Comparison of ENCODE assay signal across 16 cellular contexts in genomic region chr18:77560334-77560970, GRCh38.
A peak's percentile ranks its signal among the peaks of the same experiment; 100 is the strongest.
DNase-seq lines count a peak whose midpoint lies in the region; ATAC-seq, FAIRE-seq and TF ChIP-seq lines count a peak whose summit lies in the region.
"Had no signal": no experiment of that assay in that cellular context is flagged by ENCODE, and none has a peak within 500 bp of the region (broad histone marks: within the 10 kb centered on the region; RNA-seq: fewer than 3 reads in every experiment).

No MANE protein-coding gene starts in this region.

- peak; percentile 0 for DNase-seq in DMS153 (lab: John Stamatoyannopoulos, UW)
- DNase-seq in DMS153 treated with DMSO at 0.1 percent for 48 hours (lab: John Stamatoyannopoulos, UW; ENCODE audit: unreplicated experiment), result no peak
- DNase-seq in glutamatergic neuron, result peak; percentile 42
- DNase-seq in H54 (ENCODE audit: insufficient read length, low spot score), result no peak
- no peak for DNase-seq in suprapubic skin (ENCODE audit: low spot score in 2 of 2)
- no peak for DNase-seq in A172 (ENCODE audit: low spot score)
- DNase-seq: activated effector memory CD4-positive, alpha-beta T cell treated with anti-CD3 and anti-CD28 coated beads, Interleukin-2, amount 50 U/mL, for 16 hours; NCI-H2029; stimulated activated naive CD4-positive, alpha-beta T cell had no signal

- ATAC-seq in GM21528 (IDR thresholded peaks at IDR 0.05; ENCODE audit: low FRiP score, unreplicated experiment) (peak; percentile 70), HG03439 (IDR thresholded peaks at IDR 0.05; ENCODE audit: unreplicated experiment) (peak; percentile 94)
- ATAC-seq: psoas muscle had no signal

- no peak for FAIRE-seq in H54 (lab: Jason Lieb, UNC)
- FAIRE-seq: endothelial cell of umbilical vein, G401.6 had no signal

- H3K4me3 ChIP-seq in suprapubic skin, result no peak overlapping the region
- H3K4me3 ChIP-seq: psoas muscle had no signal

- peak overlapping the region; percentile 52 for H3K27ac Mint-ChIP-seq in glutamatergic neuron (ENCODE audit: unreplicated experiment)

- H3K4me1 Mint-ChIP-seq in glutamatergic neuron (ENCODE audit: low read depth, unreplicated experiment), result peaks cover 10% of the 10 kb centered on the region

- TF ChIP-seq CTCF in glutamatergic neuron (IDR thresholded peaks at IDR 0.05; ENCODE audit: partially characterized antibody, unreplicated experiment) (no peak), suprapubic skin (IDR thresholded peaks at IDR 0.05) (no peak)

- no peak for TF ChIP-seq POLR2A in H54 (IDR thresholded peaks at IDR 0.05; ENCODE audit: low read depth, low read length)
- TF ChIP-seq POLR2A in suprapubic skin (IDR thresholded peaks at IDR 0.05), result no peak

- no peak overlapping the region for H3K27ac ChIP-seq in suprapubic skin
- H3K27ac ChIP-seq: 22Rv1, HL-60, psoas muscle had no signal

- WGBS in suprapubic skin, result 73% methylated on average over 3 of the region's 3 CpGs

- no peaks in the 10 kb centered on the region for H3K36me3 Mint-ChIP-seq in glutamatergic neuron (ENCODE audit: unreplicated experiment)

- H3K27me3 ChIP-seq in suprapubic skin, result no peaks in the 10 kb centered on the region

- peaks cover 4% of the 10 kb centered on the region for H3K9me3 Mint-ChIP-seq in glutamatergic neuron (ENCODE audit: unreplicated experiment)

- H3K27me3 Mint-ChIP-seq in glutamatergic neuron (ENCODE audit: unreplicated experiment), result no peaks in the 10 kb centered on the region

- H3K36me3 ChIP-seq in suprapubic skin, result no peaks in the 10 kb centered on the region

- H3K4me3 Mint-ChIP-seq in glutamatergic neuron (ENCODE audit: unreplicated experiment), result peak overlapping the region; percentile 7

- H3K4me1 ChIP-seq in suprapubic skin, result no peaks in the 10 kb centered on the region
- H3K4me1 ChIP-seq: psoas muscle had no signal

- TF ChIP-seq EP300 in suprapubic skin (IDR thresholded peaks at IDR 0.05), result no peak

- no peaks in the 10 kb centered on the region for H3K9me3 ChIP-seq in suprapubic skin
- H3K9me3 ChIP-seq: psoas muscle had no signal

Comparison
In these comparisons a context has a peak if more than half of its experiments do, and no peak if none do; other contexts are left out.
1. DNase-seq: peak in DMS153 (single experiment) and glutamatergic neuron (single experiment); none in DMS153 treated with DMSO at 0.1 percent for 48 hours (single experiment), H54 (single experiment), suprapubic skin (0 of 2) and A172 (single experiment).